1 cellular context compared by ENCODE assay signal in the genomic region with DNA sequence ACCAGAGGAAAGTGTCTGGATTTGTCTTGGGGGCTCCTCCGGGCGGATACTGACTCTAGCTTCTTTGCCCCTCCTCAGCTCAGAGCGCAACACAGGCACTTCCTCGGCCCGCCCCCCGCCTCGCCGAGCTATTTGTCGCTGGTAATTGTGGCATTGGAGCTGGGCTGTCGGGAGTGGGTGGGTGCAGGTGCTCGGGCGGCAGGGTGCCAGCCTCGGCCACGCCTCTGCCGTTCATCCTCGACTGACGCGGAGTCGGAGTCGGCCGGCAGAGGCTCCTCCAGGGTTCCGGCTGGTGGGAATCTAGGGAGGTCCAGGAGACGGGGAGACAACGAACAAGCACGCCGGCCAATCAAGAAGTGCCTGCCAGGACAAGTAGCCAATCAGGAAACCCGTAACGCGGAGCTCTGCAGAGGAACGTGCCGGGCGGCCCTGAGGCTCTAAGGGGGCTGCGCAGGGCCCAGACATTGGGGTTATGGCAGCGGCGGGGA.
TF ChIP-seq lines count a peak whose summit lies in the region.

No MANE protein-coding gene starts in this region.

TF ChIP-seq in H1, 55 proteins besides CTCF, POLR2A, EP300 and RAD21:
- peak; percentile 82 for TF ChIP-seq SP1 (IDR thresholded peaks at IDR 0.05; ENCODE audit: low read depth, low read length)
- no peak for TF ChIP-seq CHD1 (IDR thresholded peaks at IDR 0.05; ENCODE audit: low read depth, low read length)
- TF ChIP-seq TAF1 (IDR thresholded peaks at IDR 0.05; ENCODE audit: low read depth, low read length) = 0 out of 2 replicates have a peak, but pooled peaks have one; percentile 39
- TF ChIP-seq SP2 (IDR thresholded peaks at IDR 0.05; ENCODE audit: low read length) = peak; percentile 33; the same call in 1 of the 2 replicates
- TF ChIP-seq, protein P1, sequence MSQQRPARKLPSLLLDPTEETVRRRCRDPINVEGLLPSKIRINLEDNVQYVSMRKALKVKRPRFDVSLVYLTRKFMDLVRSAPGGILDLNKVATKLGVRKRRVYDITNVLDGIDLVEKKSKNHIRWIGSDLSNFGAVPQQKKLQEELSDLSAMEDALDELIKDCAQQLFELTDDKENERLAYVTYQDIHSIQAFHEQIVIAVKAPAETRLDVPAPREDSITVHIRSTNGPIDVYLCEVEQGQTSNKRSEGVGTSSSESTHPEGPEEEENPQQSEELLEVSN (IDR thresholded peaks at IDR 0.05) = peak; percentile 33; the same call in 1 of the 2 replicates
